In the genomic region with DNA sequence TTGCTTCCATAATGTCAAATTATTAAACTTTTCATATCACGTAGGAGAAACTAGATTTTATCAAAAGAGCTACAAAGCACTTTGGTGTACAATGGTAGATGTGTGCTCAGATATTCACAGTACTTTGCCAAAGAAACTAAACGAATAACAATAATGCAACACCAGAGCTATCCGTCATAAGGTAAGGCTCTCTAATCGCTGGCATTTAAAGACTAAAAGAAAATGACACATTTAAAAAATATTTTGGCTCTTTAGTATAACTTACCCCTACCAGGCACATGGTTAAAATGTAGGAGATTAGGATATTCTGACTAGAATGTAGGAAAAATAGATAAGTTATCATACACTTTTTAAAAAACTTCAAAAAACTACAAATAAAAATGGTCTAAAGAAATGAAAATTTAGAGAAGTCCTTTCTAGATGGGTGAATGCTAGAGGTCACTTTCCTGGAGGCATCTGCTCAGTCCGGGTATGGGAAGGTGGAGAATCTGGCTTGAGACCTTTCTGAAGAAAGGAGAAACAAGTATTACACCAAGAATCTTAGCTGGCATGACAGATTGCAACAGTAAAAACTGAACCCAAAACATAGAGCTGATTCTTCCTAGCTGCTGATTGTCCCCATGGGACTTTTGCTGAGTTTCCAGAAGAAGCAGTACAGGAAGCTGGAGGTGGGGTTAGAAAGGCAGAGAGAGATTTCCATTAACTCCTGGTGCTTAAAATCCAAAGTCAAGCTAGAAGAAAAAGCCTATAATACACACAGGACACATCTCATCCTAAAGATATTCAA, we compare ENCODE assay signal across 16 cellular contexts.
DNase-seq lines count a peak whose midpoint lies in the region; FAIRE-seq and TF ChIP-seq lines count a peak whose summit lies in the region.
"Had no signal": no experiment of that assay in that cellular context is flagged by ENCODE, and none has a peak within 500 bp of the region (broad histone marks: within the 10 kb centered on the region; RNA-seq: fewer than 3 reads in every experiment).

No MANE protein-coding gene starts in this region.

- no peak overlapping the region for H3K4me3 Mint-ChIP-seq in CD14-positive monocyte
- peak overlapping the region; percentile 15 for H3K4me3 Mint-ChIP-seq in nephron progenitor cell
- H3K4me3 Mint-ChIP-seq: activated naive CD4-positive, alpha-beta T cell treated with anti-CD3 and anti-CD28 coated beads for 36 hours; T-helper 17 cell had no signal

- no peak overlapping the region for H3K27ac ChIP-seq in endothelial cell of umbilical vein (ENCODE audit: insufficient read depth, low read depth, low read length)
- H3K27ac ChIP-seq: C4-2B, lower lobe of right lung had no signal

- intact Hi-C loops in CD14-positive monocyte (cut with micrococcal nuclease), result no loop called here
- intact Hi-C loops in endothelial cell of umbilical vein (cut with micrococcal nuclease), result no loop called here

- no peaks in the 10 kb centered on the region for H3K79me2 ChIP-seq in endothelial cell of umbilical vein (ENCODE audit: control insufficient read depth, insufficient read depth, low read length)

- DNase-seq in CD14-positive monocyte (ENCODE audit: low spot score), result no peak
- peak; percentile 96 for DNase-seq in NB4 (ENCODE audit: low read depth)
- peak; percentile 25 for DNase-seq in endothelial cell of umbilical vein (ENCODE audit: low read depth, low spot score)
- DNase-seq in nephron progenitor cell, result no peak
- DNase-seq in T-helper 9 cell, result no peak
- no peak for DNase-seq in NCI-H2029 (lab: John Stamatoyannopoulos, UW)
- DNase-seq in SK-N-DZ (ENCODE audit: low spot score), result no peak
- DNase-seq in NCI-H345 (lab: John Stamatoyannopoulos, UW), result no peak
- DNase-seq: activated naive CD4-positive, alpha-beta T cell treated with anti-CD3 and anti-CD28 coated beads for 36 hours; DND-41; lower lobe of right lung; MM.1S; NCI-H82; T-helper 17 cell had no signal

- H3K27ac Mint-ChIP-seq in CD14-positive monocyte (peak overlapping the region in 6 of 7 donors; percentile 14 to 79 (median 39)), nephron progenitor cell (peak overlapping the region; percentile 56)
- H3K27ac Mint-ChIP-seq: activated naive CD4-positive, alpha-beta T cell treated with anti-CD3 and anti-CD28 coated beads for 36 hours; T-helper 17 cell had no signal

- no peak overlapping the region for H3K4me2 ChIP-seq in endothelial cell of umbilical vein (ENCODE audit: insufficient read depth, low read length)

- no peak overlapping the region for H2AFZ ChIP-seq in endothelial cell of umbilical vein (ENCODE audit: low read depth, low read length)

- no peaks in the 10 kb centered on the region for H3K27me3 ChIP-seq in endothelial cell of umbilical vein (ENCODE audit: control insufficient read depth in 2 of 2, insufficient read depth in 2 of 2, low read length in 2 of 2)

- H3K36me3 Mint-ChIP-seq in CD14-positive monocyte (peaks cover 2 to 8% of the 10 kb centered on the region in 2 donors), nephron progenitor cell (ENCODE audit: low read depth) (no peaks in the 10 kb centered on the region)

- H3K9me3 ChIP-seq in endothelial cell of umbilical vein (replicated peaks; ENCODE audit: control insufficient read depth, insufficient read depth, low read length), result no peaks in the 10 kb centered on the region
- H3K9me3 ChIP-seq: lower lobe of right lung had no signal

- POLR2A ChIA-PET in endothelial cell of umbilical vein (lab: Charles Lee), result interaction anchor here (0.6 kb wide), 1 partner anchor 85 kb away, joined by 9 read pairs; no protein-coding TSS in a partner anchor

- H3K4me1 Mint-ChIP-seq in CD14-positive monocyte, result peaks cover 27% of the 10 kb centered on the region
- peaks cover 17% of the 10 kb centered on the region for H3K4me1 Mint-ChIP-seq in nephron progenitor cell

- no TSS peak for BruUV-seq in endothelial cell of umbilical vein (replicated peaks; lab: Mats Ljungman, UMichigan)

- H3K9me3 Mint-ChIP-seq in CD14-positive monocyte (peaks cover 0 to 9% (median under 1%) of the 10 kb centered on the region in 7 donors), nephron progenitor cell (peaks cover under 1% of the 10 kb centered on the region)

- dilution Hi-C loops in endothelial cell of umbilical vein (cut with MboI; ENCODE audit: extremely low pct_ligation_motif_present, low sequenced_read_pairs), result no loop called here

- no peak for TF ChIP-seq CTCF in CD14-positive monocyte (IDR thresholded peaks at IDR 0.05)
- TF ChIP-seq CTCF in NB4 (IDR thresholded peaks at IDR 0.05; ENCODE audit: low read depth, low read length), result no peak
- no peak for TF ChIP-seq CTCF in endothelial cell of umbilical vein (IDR thresholded peaks at IDR 0.05; ENCODE audit: extremely low read depth in 1 of 2, insufficient read depth in 1 of 2, low read depth in 1 of 2, low read length in 2 of 2)
- no peak for TF ChIP-seq CTCF in nephron progenitor cell (IDR thresholded peaks at IDR 0.05)

- no peak overlapping the region for H3K9ac ChIP-seq in endothelial cell of umbilical vein (replicated peaks; ENCODE audit: extremely low read depth, insufficient read depth, low read length)

- H3K9me1 ChIP-seq in endothelial cell of umbilical vein (replicated peaks; ENCODE audit: control insufficient read depth, extremely low read depth, insufficient read depth, low read length), result no peaks in the 10 kb centered on the region

- no peaks in the 10 kb centered on the region for H4K20me1 ChIP-seq in endothelial cell of umbilical vein (replicated peaks; ENCODE audit: control insufficient read depth, extremely low read depth, insufficient read depth, low read length)

- peak overlapping the region; percentile 11 for H3K4me3 ChIP-seq in NB4 (ENCODE audit: low read depth, low read length)
- H3K4me3 ChIP-seq in endothelial cell of umbilical vein (replicated peaks in 1 of 3; ENCODE audit: insufficient read depth in 1 of 3, low read depth in 1 of 3, low read length in 3 of 3), result no peak overlapping the region
- H3K4me3 ChIP-seq: lower lobe of right lung had no signal

- no peaks in the 10 kb centered on the region for H3K36me3 ChIP-seq in endothelial cell of umbilical vein (ENCODE audit: control insufficient read depth in 2 of 2, extremely low read depth in 1 of 2, insufficient read depth in 2 of 2, low read length in 2 of 2)
- H3K36me3 ChIP-seq: lower lobe of right lung had no signal

- H3K27me3 Mint-ChIP-seq in CD14-positive monocyte (ENCODE audit: low read depth in 3 of 3) (peaks cover 0 to 2% (median 0%) of the 10 kb centered on the region in 3 donors), nephron progenitor cell (ENCODE audit: low read depth, poor library complexity) (peaks cover 5% of the 10 kb centered on the region)
- H3K27me3 Mint-ChIP-seq: T-helper 17 cell had no signal

- no peaks in the 10 kb centered on the region for H3K4me1 ChIP-seq in endothelial cell of umbilical vein (ENCODE audit: control insufficient read depth, extremely low read depth, insufficient read depth, low read length)

- FAIRE-seq in endothelial cell of umbilical vein (lab: Jason Lieb, UNC), result no peak
- FAIRE-seq: H54 had no signal

- CTCF ChIA-PET in endothelial cell of umbilical vein (lab: Charles Lee), result interaction anchor here (1.3 to 2.0 kb wide), 2 partner anchors 9 to 25 kb away, joined by 3 to 5 read pairs; no protein-coding TSS in a partner anchor

- TF ChIP-seq POLR2A in NB4 (IDR thresholded peaks at IDR 0.05; ENCODE audit: extremely low read depth, insufficient read length), result no peak
- TF ChIP-seq POLR2A in endothelial cell of umbilical vein (IDR thresholded peaks at IDR 0.05; ENCODE audit: low read depth, low read length), result no peak

TF ChIP-seq in endothelial cell of umbilical vein, 7 proteins besides CTCF, POLR2A, EP300 and RAD21:
- no peak for TF ChIP-seq MYC (IDR thresholded peaks at IDR 0.05; ENCODE audit: low read depth, low read length)
- TF ChIP-seq POLR2AphosphoS5 (IDR thresholded peaks at IDR 0.05; ENCODE audit: insufficient read depth, low read depth, low read length), result no peak
- TF ChIP-seq GATA2 (IDR thresholded peaks at IDR 0.05; ENCODE audit: insufficient read depth, insufficient read length, low read depth, low read length), result no peak
- TF ChIP-seq FOS (IDR thresholded peaks at IDR 0.05; ENCODE audit: borderline replicate concordance, insufficient read depth, low read length), result no peak

Comparison
In these comparisons a context has a peak if more than half of its experiments do, and no peak if none do; other contexts are left out.
1. DNase-seq: peak in NB4 (single experiment) and endothelial cell of umbilical vein (single experiment); none in CD14-positive monocyte (single experiment), nephron progenitor cell (single experiment), T-helper 9 cell (single experiment), NCI-H2029 (single experiment), SK-N-DZ (single experiment) and NCI-H345 (single experiment).